Comparison of ENCODE assay signal across 8 cellular contexts in the genomic region with DNA sequence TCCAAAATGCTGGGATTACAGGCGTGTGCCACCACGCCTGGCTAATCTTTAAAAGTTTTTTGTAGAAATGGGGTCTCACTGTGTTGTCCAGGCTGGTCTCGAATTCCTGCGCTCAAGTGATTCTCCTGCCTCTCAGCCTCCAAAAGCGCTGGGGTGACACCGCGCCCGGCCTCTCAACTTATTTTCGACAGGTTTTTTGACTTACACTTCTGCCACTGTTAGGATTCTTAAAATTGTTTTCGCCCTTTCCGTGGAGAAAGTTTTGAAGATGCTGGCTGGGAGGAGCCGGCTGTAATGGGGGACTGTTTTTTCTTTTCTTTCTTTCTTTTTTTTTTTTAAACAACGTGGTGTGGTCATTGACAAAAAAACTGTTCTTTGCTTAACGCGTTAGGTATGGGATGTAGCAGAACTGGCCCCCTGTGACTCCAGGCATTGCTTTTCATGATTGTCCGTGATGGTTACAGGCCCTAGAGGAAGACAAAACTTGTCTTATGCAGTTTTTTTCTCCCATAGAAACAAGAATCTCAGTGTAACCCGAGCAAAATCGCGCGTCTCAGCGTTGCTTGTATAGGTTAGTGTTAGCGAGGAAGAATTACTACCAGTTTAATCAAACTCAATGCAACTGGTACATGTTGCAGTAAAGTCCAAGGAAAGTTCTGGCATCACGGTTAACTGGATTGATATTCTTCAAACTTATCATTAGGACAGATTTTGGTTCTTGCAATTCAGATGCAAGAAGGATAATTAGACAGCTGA. TPM values are rescaled to one million over a fixed set of nuclear protein-coding genes. Genes with fewer than 3 reads are reported as not detected.
A peak's percentile ranks its signal among the peaks of the same experiment; 100 is the strongest.
DNase-seq lines count a peak whose midpoint lies in the region; ATAC-seq and TF ChIP-seq lines count a peak whose summit lies in the region.

No MANE protein-coding gene starts in this region.

- no peaks in the 10 kb centered on the region for H3K9me3 ChIP-seq in CD4-positive, alpha-beta memory T cell (ENCODE audit: control insufficient read depth in 1 of 2, low read length in 2 of 2)
- H3K9me3 ChIP-seq in Karpas-422 (ENCODE audit: low read length) = no peaks in the 10 kb centered on the region
- H3K9me3 ChIP-seq in hepatocyte (ENCODE audit: low read depth) = no peaks in the 10 kb centered on the region
- no peaks in the 10 kb centered on the region for H3K9me3 ChIP-seq in skeletal muscle tissue (ENCODE audit: control insufficient read depth in 3 of 3, low read length in 3 of 3)

- peak overlapping the region; percentile 60 to 63 for H3K4me3 ChIP-seq in CD4-positive, alpha-beta memory T cell (ENCODE audit: low read length in 2 of 2)
- H3K4me3 ChIP-seq in Karpas-422 (ENCODE audit: low read length) (peak overlapping the region; percentile 87), hepatocyte (peak overlapping the region; percentile 79), skeletal muscle tissue (ENCODE audit: low read length in 3 of 3) (peak overlapping the region; percentile 71 to 78 (median 72))

- no peaks in the 10 kb centered on the region for H3K36me3 ChIP-seq in CD4-positive, alpha-beta memory T cell (ENCODE audit: insufficient read depth, low read length)
- H3K36me3 ChIP-seq in Karpas-422 (ENCODE audit: insufficient read depth, low read length) (no peaks in the 10 kb centered on the region), hepatocyte (replicated peaks; ENCODE audit: insufficient read depth, low read depth) (no peaks in the 10 kb centered on the region), skeletal muscle tissue (ENCODE audit: control insufficient read depth in 3 of 3, insufficient read depth in 3 of 3, low read length in 3 of 3) (no peaks in the 10 kb centered on the region)

- H3K36me3 Mint-ChIP-seq in CD4-positive, alpha-beta memory T cell = peaks cover 0 to 28% of the 10 kb centered on the region in 2 donors
- peaks cover 25% of the 10 kb centered on the region for H3K36me3 Mint-ChIP-seq in activated naive CD4-positive, alpha-beta T cell treated with anti-CD3 and anti-CD28 coated beads, Interleukin-2, amount 10 ng/mL, durations not matched to agents 7 days and 5 days

- peak overlapping the region; percentile 84 to 96 (median 90) for H3K4me3 Mint-ChIP-seq in CD4-positive, alpha-beta memory T cell
- H3K4me3 Mint-ChIP-seq in activated naive CD4-positive, alpha-beta T cell treated with anti-CD3 and anti-CD28 coated beads, Interleukin-2, amount 10 ng/mL, durations not matched to agents 7 days and 5 days = peak overlapping the region; percentile 92

- peak overlapping the region; percentile 73 for H3K27ac ChIP-seq in CD4-positive, alpha-beta memory T cell (ENCODE audit: low read depth, low read length)
- H3K27ac ChIP-seq in Karpas-422 (ENCODE audit: low read length) (peak overlapping the region; percentile 69), hepatocyte (peak overlapping the region; percentile 99), skeletal muscle tissue (ENCODE audit: low read depth, low read length) (peak overlapping the region; percentile 77)

- H2AFZ ChIP-seq in Karpas-422 (ENCODE audit: low read length) = no peak overlapping the region
- H2AFZ ChIP-seq in hepatocyte = no peak overlapping the region

- POLR2A ChIA-PET in CD4-positive, alpha-beta memory T cell (lab: Charles Lee; ENCODE audit: partially characterized antibody) = no interaction called here

- no peak for TF ChIP-seq CTCF in hepatocyte (IDR thresholded peaks at IDR 0.05; ENCODE audit: poor library complexity)

- H3K79me2 ChIP-seq in Karpas-422 (ENCODE audit: low read length) (peaks cover 72% of the 10 kb centered on the region), hepatocyte (peaks cover 58% of the 10 kb centered on the region)

- ATAC-seq in HG03442 (IDR thresholded peaks at IDR 0.05; ENCODE audit: unreplicated experiment) = no peak
- no peak for ATAC-seq in GM21528 (IDR thresholded peaks at IDR 0.05; ENCODE audit: low FRiP score, unreplicated experiment)
- ATAC-seq in GM19463 (IDR thresholded peaks at IDR 0.05; ENCODE audit: unreplicated experiment) = no peak

- H3K4me1 ChIP-seq in CD4-positive, alpha-beta memory T cell (ENCODE audit: insufficient read depth, low read length) = peaks cover 47% of the 10 kb centered on the region
- H3K4me1 ChIP-seq in Karpas-422 (ENCODE audit: low read length) (peaks cover 48% of the 10 kb centered on the region), hepatocyte (ENCODE audit: insufficient read depth) (peaks cover 14% of the 10 kb centered on the region), skeletal muscle tissue (ENCODE audit: control insufficient read depth in 3 of 3, insufficient read depth in 3 of 3, low read length in 3 of 3) (peaks cover 26 to 28% (median 27%) of the 10 kb centered on the region in 3 donors)

- H3K27me3 Mint-ChIP-seq in CD4-positive, alpha-beta memory T cell = no peaks in the 10 kb centered on the region
- no peaks in the 10 kb centered on the region for H3K27me3 Mint-ChIP-seq in activated naive CD4-positive, alpha-beta T cell treated with anti-CD3 and anti-CD28 coated beads, Interleukin-2, amount 10 ng/mL, durations not matched to agents 7 days and 5 days

- H4K20me1 ChIP-seq in Karpas-422 (ENCODE audit: insufficient read depth, low read depth, low read length) (peaks cover 29% of the 10 kb centered on the region), hepatocyte (ENCODE audit: insufficient read depth, poor library complexity, severe bottlenecking) (peaks cover 57% of the 10 kb centered on the region)

- WGBS in hepatocyte (ENCODE audit: low lambda C conversion rate, missing lambda C conversion rate) = 5% methylated on average over 23 of the region's 23 CpGs

- peak; percentile 40 to 61 (median 49) for DNase-seq in CD4-positive, alpha-beta memory T cell
- DNase-seq in Karpas-422 (peak; percentile 57), hepatocyte (ENCODE audit: low spot score) (peak; percentile 32)
- DNase-seq in activated naive CD4-positive, alpha-beta T cell treated with anti-CD3 and anti-CD28 coated beads, Interleukin-2, amount 10 ng/mL, durations not matched to agents 7 days and 5 days = peak; percentile 50

- H3K27ac Mint-ChIP-seq in CD4-positive, alpha-beta memory T cell = peak overlapping the region; percentile 91 to 98 (median 95)
- H3K27ac Mint-ChIP-seq in activated naive CD4-positive, alpha-beta T cell treated with anti-CD3 and anti-CD28 coated beads, Interleukin-2, amount 10 ng/mL, durations not matched to agents 7 days and 5 days = peak overlapping the region; percentile 89

- CTCF ChIA-PET in CD4-positive, alpha-beta memory T cell (lab: Charles Lee; ENCODE audit: partially characterized antibody) = interaction anchor here (1.8 kb wide), 1 partner anchor 10 kb away, joined by 4 read pairs; no protein-coding TSS in a partner anchor
- CTCF ChIA-PET in activated naive CD4-positive, alpha-beta T cell treated with anti-CD3 and anti-CD28 coated beads, Interleukin-2, amount 10 ng/mL, durations not matched to agents 7 days and 5 days (lab: Charles Lee) = no interaction called here

- H3K27me3 ChIP-seq in CD4-positive, alpha-beta memory T cell (ENCODE audit: insufficient read depth, low read length) = no peaks in the 10 kb centered on the region
- no peaks in the 10 kb centered on the region for H3K27me3 ChIP-seq in Karpas-422 (ENCODE audit: low read length)
- H3K27me3 ChIP-seq in hepatocyte = no peaks in the 10 kb centered on the region
- H3K27me3 ChIP-seq in skeletal muscle tissue (ENCODE audit: control insufficient read depth in 3 of 3, insufficient read depth in 3 of 3, low read length in 3 of 3) = no peaks in the 10 kb centered on the region

- intact Hi-C loops in CD4-positive, alpha-beta memory T cell (cut with micrococcal nuclease) = no loop called here

- H3K4me1 Mint-ChIP-seq in CD4-positive, alpha-beta memory T cell = peaks cover 29 to 46% (median 38%) of the 10 kb centered on the region in 4 donors
- peaks cover 48% of the 10 kb centered on the region for H3K4me1 Mint-ChIP-seq in activated naive CD4-positive, alpha-beta T cell treated with anti-CD3 and anti-CD28 coated beads, Interleukin-2, amount 10 ng/mL, durations not matched to agents 7 days and 5 days

- H3K9me2 ChIP-seq in Karpas-422 (replicated peaks; ENCODE audit: insufficient read depth, low read length) (no peaks in the 10 kb centered on the region), hepatocyte (replicated peaks; ENCODE audit: insufficient read depth) (no peaks in the 10 kb centered on the region)

- H3K9me3 Mint-ChIP-seq in CD4-positive, alpha-beta memory T cell = no peaks in the 10 kb centered on the region
- no peaks in the 10 kb centered on the region for H3K9me3 Mint-ChIP-seq in activated naive CD4-positive, alpha-beta T cell treated with anti-CD3 and anti-CD28 coated beads, Interleukin-2, amount 10 ng/mL, durations not matched to agents 7 days and 5 days

- H3K9ac ChIP-seq in Karpas-422 (ENCODE audit: low read length) (peak overlapping the region; percentile 77), skeletal muscle tissue (ENCODE audit: low read depth in 1 of 3, low read length in 3 of 3) (peak overlapping the region; percentile 85 to 91 (median 88))

- peak overlapping the region; percentile 92 for H3K4me2 ChIP-seq in Karpas-422 (ENCODE audit: low read depth, low read length, poor library complexity, severe bottlenecking)
- H3K4me2 ChIP-seq in hepatocyte = peak overlapping the region; percentile 86

RNA-seq across cellular contexts. Expression of gene RAC1, which starts 1.2 kb away (rescaled TPM):
- 10 to 100 TPM; 85.5 to 94.3 TPM for total RNA-seq in CD4-positive, alpha-beta memory T cell
- polyA plus RNA-seq in CD4-positive, alpha-beta memory T cell = 100 to 1,000 TPM; 187 to 283 TPM
- 75.1 and 91.5 TPM in 2 replicates for total RNA-seq in Karpas-422 (2014; rRNA removed; shearing (Covaris generic); ENCODE audit: low replicate concordance)
- total RNA-seq in hepatocyte = 74.7 and 105 TPM in 2 replicates
- 429 and 452 TPM in 2 replicates for polyA plus RNA-seq in hepatocyte
- 30.8 TPM for total RNA-seq in skeletal muscle tissue

RNA-seq across cellular contexts. Expression of gene FAM220A, which starts 26.8 kb away (rescaled TPM):
- total RNA-seq in CD4-positive, alpha-beta memory T cell = 10 to 100 TPM; 17.0 to 18.1 TPM
- polyA plus RNA-seq in CD4-positive, alpha-beta memory T cell = 1 to 10 TPM; 2.6 to 4.7 TPM
- total RNA-seq in Karpas-422 (2014; rRNA removed; shearing (Covaris generic); ENCODE audit: low replicate concordance) = 24.2 and 24.8 TPM in 2 replicates
- total RNA-seq in hepatocyte (19.9 and 20.6 TPM in 2 replicates), skeletal muscle tissue (16.2 TPM)
- 4.5 and 5.8 TPM in 2 replicates for polyA plus RNA-seq in hepatocyte
